In genomic region chr7:107154826-107155225, GRCh38 we compare ENCODE assay signal across 6 cellular contexts.
"Had no signal": no experiment of that assay in that cellular context is flagged by ENCODE, and none has a peak within 500 bp of the region (broad histone marks: within the 10 kb centered on the region; RNA-seq: fewer than 3 reads in every experiment).

No MANE protein-coding gene starts in this region.

- ATAC-seq: GM12878 had no signal

- H3K4me3 ChIP-seq: GM12878 had no signal

- FAIRE-seq: GM12878, GM12891, GM18507, GM19239 had no signal

- DNase-seq: GDM1, GF-D8 had no signal
